8 cellular contexts compared by ENCODE assay signal in genomic region chr6:73263570-73263909, GRCh38. TPM values are rescaled to one million over a fixed set of nuclear protein-coding genes. Genes with fewer than 3 reads are reported as not detected.
DNase-seq lines count a peak whose midpoint lies in the region; TF ChIP-seq lines count a peak whose summit lies in the region.

No MANE protein-coding gene starts in this region.

- H3K27ac Mint-ChIP-seq in glutamatergic neuron (ENCODE audit: unreplicated experiment) = peak overlapping the region; percentile 78

- peak overlapping the region; percentile 87 for H2AFZ ChIP-seq in SU-DHL-6 (ENCODE audit: low read depth, low read length, severe bottlenecking)

- H4K20me1 ChIP-seq in SU-DHL-6 (ENCODE audit: low read depth, low read length) = no peaks in the 10 kb centered on the region

- no peaks in the 10 kb centered on the region for H3K9me2 ChIP-seq in SU-DHL-6 (replicated peaks; ENCODE audit: insufficient read depth, low read length)

- peaks cover 6% of the 10 kb centered on the region; the same call in 1 of the 2 replicates for H3K36me3 ChIP-seq in HAP-1 (replicated peaks)
- no peaks in the 10 kb centered on the region for H3K36me3 ChIP-seq in SU-DHL-6 (ENCODE audit: low read length)

- TF ChIP-seq CTCF in SU-DHL-6 (IDR thresholded peaks at IDR 0.05; ENCODE audit: insufficient read depth, low read length, poor library complexity, severe bottlenecking) = no peak
- no peak for TF ChIP-seq CTCF in glutamatergic neuron (IDR thresholded peaks at IDR 0.05; ENCODE audit: partially characterized antibody, unreplicated experiment)

- H3K4me1 Mint-ChIP-seq in glutamatergic neuron (ENCODE audit: low read depth, unreplicated experiment) = peaks cover 17% of the 10 kb centered on the region

- peak overlapping the region; percentile 85 for H3K4me3 Mint-ChIP-seq in glutamatergic neuron (ENCODE audit: unreplicated experiment)

- H3K27ac ChIP-seq in SU-DHL-6 (ENCODE audit: low read depth, low read length) (peak overlapping the region; percentile 49), skin epidermis (peak overlapping the region; percentile 26 to 88 (median 82))

- H3K36me3 Mint-ChIP-seq in glutamatergic neuron (ENCODE audit: unreplicated experiment) = no peaks in the 10 kb centered on the region

- no peaks in the 10 kb centered on the region; the same call in 1 of the 2 replicates for H3K9me3 ChIP-seq in HAP-1
- no peaks in the 10 kb centered on the region for H3K9me3 ChIP-seq in SU-DHL-6 (ENCODE audit: insufficient read depth, low read length)

- H3F3A ChIP-seq in SU-DHL-6 (ENCODE audit: insufficient read depth) = peaks cover 7% of the 10 kb centered on the region; the same call in 1 of the 2 replicates

- H3K4me1 ChIP-seq in HAP-1 = peaks cover 23% of the 10 kb centered on the region

- H3K4me2 ChIP-seq in SU-DHL-6 (ENCODE audit: low read depth, low read length, poor library complexity, severe bottlenecking) = peak overlapping the region; percentile 96

- H3K27me3 ChIP-seq in HAP-1 (ENCODE audit: low read depth) (no peaks in the 10 kb centered on the region), SU-DHL-6 (ENCODE audit: low read length) (no peaks in the 10 kb centered on the region)

- DNase-seq in EL (peak; percentile 20), HAP-1 (ENCODE audit: low spot score in 2 of 2) (no peak), glutamatergic neuron (no peak), SW480 (ENCODE audit: low spot score) (no peak), cerebellar nuclear complex (lab: John Stamatoyannopoulos, UW) (no peak), A172 (ENCODE audit: low spot score) (no peak)

- in situ Hi-C loops in HAP-1 (cut with MboI; ENCODE audit: low sequenced_read_pairs) = no loop called here

- H3K4me3 ChIP-seq in HAP-1 = peak overlapping the region; percentile 34
- H3K4me3 ChIP-seq in SU-DHL-6 (ENCODE audit: insufficient read depth, low read length, poor library complexity, severe bottlenecking) = peak overlapping the region; percentile 79
- peak overlapping the region; percentile 44 to 71 (median 65) for H3K4me3 ChIP-seq in skin epidermis

- no peaks in the 10 kb centered on the region for H3K27me3 Mint-ChIP-seq in glutamatergic neuron (ENCODE audit: unreplicated experiment)

- H3K9me3 Mint-ChIP-seq in glutamatergic neuron (ENCODE audit: unreplicated experiment) = no peaks in the 10 kb centered on the region

- H3K9ac ChIP-seq in SU-DHL-6 (ENCODE audit: low read length) = peak overlapping the region; percentile 92

- peaks cover 15% of the 10 kb centered on the region for H3K79me2 ChIP-seq in SU-DHL-6 (ENCODE audit: insufficient read depth, low read length)

RNA-seq across cellular contexts. Expression of gene KHDC1, which starts 0.5 kb away (rescaled TPM):
- 5.8 TPM for total RNA-seq in glutamatergic neuron (ENCODE audit: unreplicated experiment)
- 6.4 and 8.5 TPM in 2 replicates for total RNA-seq in A172 (2014; rRNA removed; shearing (Covaris generic))

RNA-seq across cellular contexts. Expression of gene KHDC1L, which starts 38.2 kb away (rescaled TPM):
- total RNA-seq in glutamatergic neuron (ENCODE audit: unreplicated experiment) = 2.2 TPM
- total RNA-seq in A172 (2014; rRNA removed; shearing (Covaris generic)) = not detected in 2 replicates
